13 cellular contexts compared by ENCODE assay signal in genomic region chr2:102708847-102709559, GRCh38. TPM values are rescaled to one million over a fixed set of nuclear protein-coding genes. Genes with fewer than 3 reads are reported as not detected.
DNase-seq lines count a peak whose midpoint lies in the region; ATAC-seq and TF ChIP-seq lines count a peak whose summit lies in the region.
"Had no signal": no experiment of that assay in that cellular context is flagged by ENCODE, and none has a peak within 500 bp of the region (broad histone marks: within the 10 kb centered on the region; RNA-seq: fewer than 3 reads in every experiment).

No MANE protein-coding gene starts in this region.

- H3K9ac ChIP-seq in ES-I3 (ENCODE audit: low read depth, low read length) = peak overlapping the region; percentile 1; the same call in 1 of the 2 replicates

- peak; percentile 52 for ATAC-seq in mucosa of descending colon
- ATAC-seq in activated naive CD4-positive, alpha-beta T cell treated with anti-CD3 and anti-CD28 coated beads, Interleukin-2, amount 50 U/mL, for 72 hours = no peak
- no peak for ATAC-seq in HG03196 (IDR thresholded peaks at IDR 0.05; ENCODE audit: unreplicated experiment)
- ATAC-seq: T-cell had no signal

- peak; percentile 28 for DNase-seq in MG63
- DNase-seq in choroid plexus epithelial cell (ENCODE audit: low read depth) = peak; percentile 83
- DNase-seq in mucosa of descending colon = no peak
- no peak for DNase-seq in GM20000 (ENCODE audit: low spot score)
- DNase-seq in activated naive CD4-positive, alpha-beta T cell treated with anti-CD3 and anti-CD28 coated beads, Interleukin-2, amount 50 U/mL, for 72 hours (ENCODE audit: low spot score in 2 of 2) = no peak
- no peak for DNase-seq in DMS153 (lab: John Stamatoyannopoulos, UW)
- DNase-seq: activated CD4-positive, alpha-beta memory T cell treated with anti-CD3 and anti-CD28 coated beads for 36 hours; NCI-H82; T-cell; transverse colon had no signal

- H3K4me1 ChIP-seq in ES-I3 (ENCODE audit: insufficient read depth, low read length) (peaks cover 13% of the 10 kb centered on the region; the same call in 1 of the 2 replicates), mucosa of descending colon (ENCODE audit: low read depth) (no peaks in the 10 kb centered on the region)
- H3K4me1 ChIP-seq: transverse colon had no signal

- no peak overlapping the region for H3K27ac Mint-ChIP-seq in activated naive CD4-positive, alpha-beta T cell treated with anti-CD3 and anti-CD28 coated beads, Interleukin-2, amount 50 U/mL, for 72 hours
- H3K27ac Mint-ChIP-seq: activated CD4-positive, alpha-beta memory T cell treated with anti-CD3 and anti-CD28 coated beads for 36 hours; dendritic cell treated with granulocyte-macrophage colony-stimulating factor and Interleukin-4, amounts not matched to agents 40 ng/mL and 50 ng/mL, for 4 days; T-cell had no signal

- H3K9me3 ChIP-seq in ES-I3 (ENCODE audit: control insufficient read depth, insufficient read depth, low read length) = no peaks in the 10 kb centered on the region
- H3K9me3 ChIP-seq in MG63 = no peaks in the 10 kb centered on the region
- H3K9me3 ChIP-seq in mucosa of descending colon = no peaks in the 10 kb centered on the region
- H3K9me3 ChIP-seq: transverse colon had no signal

- H3K27me3 ChIP-seq in MG63 = no peaks in the 10 kb centered on the region
- H3K27me3 ChIP-seq: transverse colon had no signal

- H3K36me3 ChIP-seq in ES-I3 (ENCODE audit: insufficient read depth, low read length) (no peaks in the 10 kb centered on the region), MG63 (no peaks in the 10 kb centered on the region), mucosa of descending colon (ENCODE audit: low read depth) (no peaks in the 10 kb centered on the region)

- intact Hi-C loops in mucosa of descending colon (cut with DNase I, micrococcal nuclease) = loop anchor here in 1 of 2 donors (10.0 kb wide), 1 partner anchor 234 kb away; the partner anchor contains the start of gene SLC9A4

- H3K4me3 ChIP-seq in MG63 (no peak overlapping the region), choroid plexus epithelial cell (ENCODE audit: low read depth, low read length) (no peak overlapping the region), mucosa of descending colon (no peak overlapping the region)
- H3K4me3 ChIP-seq: transverse colon had no signal

- no peaks in the 10 kb centered on the region for H3K9me3 Mint-ChIP-seq in activated naive CD4-positive, alpha-beta T cell treated with anti-CD3 and anti-CD28 coated beads, Interleukin-2, amount 50 U/mL, for 72 hours
- H3K9me3 Mint-ChIP-seq: activated CD4-positive, alpha-beta memory T cell treated with anti-CD3 and anti-CD28 coated beads for 36 hours; dendritic cell treated with granulocyte-macrophage colony-stimulating factor and Interleukin-4, amounts not matched to agents 40 ng/mL and 50 ng/mL, for 4 days; T-cell had no signal

- H3K36me3 Mint-ChIP-seq in activated naive CD4-positive, alpha-beta T cell treated with anti-CD3 and anti-CD28 coated beads, Interleukin-2, amount 50 U/mL, for 72 hours = no peaks in the 10 kb centered on the region
- H3K36me3 Mint-ChIP-seq: activated CD4-positive, alpha-beta memory T cell treated with anti-CD3 and anti-CD28 coated beads for 36 hours; T-cell had no signal

- TF ChIP-seq CTCF in choroid plexus epithelial cell (conservative IDR thresholded peaks at IDR 0.05; ENCODE audit: low read depth, low read length) = no peak
- TF ChIP-seq CTCF in mucosa of descending colon (IDR thresholded peaks at IDR 0.05) = no peak
- TF ChIP-seq CTCF in GM20000 (IDR thresholded peaks at IDR 0.05; ENCODE audit: extremely low read depth, missing control alignments) = no peak

RNA-seq across cellular contexts. Expression of gene TMEM182, which starts 52.8 kb away (rescaled TPM):
- 2.2 and 5.2 TPM in 2 replicates for total RNA-seq in MG63 (2014; rRNA removed; shearing (Covaris generic); ENCODE audit: low replicate concordance)
- 1 to 10 TPM; 3.2 to 4.4 (median 3.4) TPM for total RNA-seq in mucosa of descending colon
- 1 to 10 TPM; 5.8 to 7.4 TPM for total RNA-seq in activated naive CD4-positive, alpha-beta T cell treated with anti-CD3 and anti-CD28 coated beads, Interleukin-2, amount 50 U/mL, for 72 hours

Comparison
In these comparisons a context has a peak if more than half of its experiments do, and no peak if none do; other contexts are left out.
1. DNase-seq: peak in MG63 (single experiment) and choroid plexus epithelial cell (single experiment); none in mucosa of descending colon (0 of 3), GM20000 (single experiment), activated naive CD4-positive, alpha-beta T cell treated with anti-CD3 and anti-CD28 coated beads, Interleukin-2, amount 50 U/mL, for 72 hours (0 of 2) and DMS153 (single experiment).